Comparison of ENCODE assay signal across 8 cellular contexts in the genomic region with DNA sequence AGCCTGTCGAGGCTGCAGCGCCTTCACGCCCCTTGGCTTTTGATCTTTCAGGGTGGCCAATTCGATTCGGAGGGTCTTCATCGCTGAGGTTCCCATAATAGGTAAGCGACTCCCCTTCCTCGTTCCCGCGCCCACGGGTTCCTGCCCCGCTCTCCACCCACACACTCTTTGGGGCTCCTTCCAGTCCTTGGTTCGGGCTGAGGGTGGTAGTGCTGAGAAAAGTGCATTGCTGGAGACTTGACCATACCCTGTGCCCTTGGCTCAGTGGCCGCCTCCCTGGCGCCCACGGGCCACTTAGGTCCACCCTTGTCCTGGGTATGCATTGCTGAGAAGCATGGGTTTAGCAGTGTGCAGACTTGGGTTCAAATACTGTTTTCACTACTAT. TPM values are rescaled to one million over a fixed set of nuclear protein-coding genes. Genes with fewer than 3 reads are reported as not detected.
DNase-seq lines count a peak whose midpoint lies in the region; ATAC-seq and TF ChIP-seq lines count a peak whose summit lies in the region.

No MANE protein-coding gene starts in this region.

- H3K27me3 ChIP-seq in stomach: no peaks in the 10 kb centered on the region

- peak overlapping the region; percentile 69 for H3K4me3 ChIP-seq in AG04449 (ENCODE audit: low read depth, low read length)
- H3K4me3 ChIP-seq in HFF-Myc (replicated peaks; ENCODE audit: low read depth, low read length): peak overlapping the region; percentile 94
- peak overlapping the region; percentile 85 for H3K4me3 ChIP-seq in iPS-18c (ENCODE audit: insufficient read depth, low read depth, low read length)
- H3K4me3 ChIP-seq in stomach: peak overlapping the region; percentile 97 to 100 (median 98)

- intact Hi-C loops in stomach (cut with DNase I; ENCODE audit: low total_unique reads): no loop called here

- H3K27ac Mint-ChIP-seq in activated naive CD4-positive, alpha-beta T cell treated with anti-CD3 and anti-CD28 coated beads, Interleukin-2, amount 50 U/mL, for 72 hours: peak overlapping the region; percentile 73 to 90

- CTCF ChIA-PET in AG04449 (lab: Yijun Ruan, JAX): interaction anchor here (0.6 to 10.8 kb wide), 26 partner anchors 13 to 272 kb away, joined by 3 to 161 read pairs (median 6); partner anchors contain the start of genes CIAPIN1, COQ9 and DOK4

- H3K9me3 ChIP-seq in iPS-18c (ENCODE audit: control insufficient read depth, insufficient read depth, low read length): no peaks in the 10 kb centered on the region
- no peaks in the 10 kb centered on the region for H3K9me3 ChIP-seq in stomach

- TF ChIP-seq CTCF in AG04449 (IDR thresholded peaks at IDR 0.05; ENCODE audit: insufficient read depth, low read length, missing control alignments) (no peak), HFF-Myc (IDR thresholded peaks at IDR 0.05; ENCODE audit: low read depth, low read length, missing control alignments) (no peak), stomach (IDR thresholded peaks at IDR 0.05) (no peak)

- no peak for TF ChIP-seq POLR2A in stomach (IDR thresholded peaks at IDR 0.05)

- POLR2A ChIA-PET in AG04449 (lab: Yijun Ruan, JAX): interaction anchor here (1.0 to 1.6 kb wide), 6 partner anchors 8 to 57 kb away, joined by 3 to 13 read pairs (median 4); partner anchors contain the start of genes CIAPIN1 and COQ9

- no peak for TF ChIP-seq EP300 in stomach (IDR thresholded peaks at IDR 0.05)

- no peaks in the 10 kb centered on the region for H3K9me3 Mint-ChIP-seq in activated naive CD4-positive, alpha-beta T cell treated with anti-CD3 and anti-CD28 coated beads, Interleukin-2, amount 50 U/mL, for 72 hours

- peak; percentile 14 to 43 for ATAC-seq in activated naive CD4-positive, alpha-beta T cell treated with anti-CD3 and anti-CD28 coated beads, Interleukin-2, amount 50 U/mL, for 72 hours
- no peak for ATAC-seq in HG03521 (IDR thresholded peaks at IDR 0.05; ENCODE audit: unreplicated experiment)

- peak overlapping the region; percentile 88 to 93 (median 91) for H3K27ac ChIP-seq in stomach

- H3K36me3 ChIP-seq in stomach: peaks cover 41 to 81% (median 79%) of the 10 kb centered on the region in 4 donors

- DNase-seq in AG04449 (ENCODE audit: low read depth, low spot score) (no peak), HFF-Myc (ENCODE audit: extremely low read depth, low read depth) (no peak), stomach (no peak), activated gamma-delta T cell (lab: John Stamatoyannopoulos, UW) (no peak), COR-L47 (lab: John Stamatoyannopoulos, UW) (no peak)
- DNase-seq in activated naive CD4-positive, alpha-beta T cell treated with anti-CD3 and anti-CD28 coated beads, Interleukin-2, amount 50 U/mL, for 72 hours (ENCODE audit: low spot score in 2 of 2): no peak

- WGBS in stomach, 5 donors: 0 to 2% (median 1%) methylated on average over 7 to 16 of the region's 16 CpGs

- H3K4me1 ChIP-seq in stomach: peaks cover 13 to 31% (median 30%) of the 10 kb centered on the region in 4 donors

- H3K36me3 Mint-ChIP-seq in activated naive CD4-positive, alpha-beta T cell treated with anti-CD3 and anti-CD28 coated beads, Interleukin-2, amount 50 U/mL, for 72 hours: peaks cover 11 to 20% of the 10 kb centered on the region in 2 donors

RNA-seq across cellular contexts. Expression of gene POLR2C, which starts 0.5 kb away (rescaled TPM):
- 10 to 100 TPM; 64.3 to 65.3 TPM for total RNA-seq in activated naive CD4-positive, alpha-beta T cell treated with anti-CD3 and anti-CD28 coated beads, Interleukin-2, amount 50 U/mL, for 72 hours
- 100 to 1,000 TPM in 2 of 5 donors, 10 to 100 TPM in 3; 60.0 to 162 (median 84.4) TPM for total RNA-seq in stomach
- 10 to 100 TPM; 31.8 to 56.1 (median 48.9) TPM for polyA plus RNA-seq in stomach

RNA-seq across cellular contexts. Expression of gene COQ9, which starts 15.7 kb away (rescaled TPM):
- total RNA-seq in activated naive CD4-positive, alpha-beta T cell treated with anti-CD3 and anti-CD28 coated beads, Interleukin-2, amount 50 U/mL, for 72 hours: 10 to 100 TPM; 14.8 to 44.3 TPM
- 100 to 1,000 TPM in 1 of 5 donors, 10 to 100 TPM in 4; 40.6 to 108 (median 58.9) TPM for total RNA-seq in stomach
- polyA plus RNA-seq in stomach: 10 to 100 TPM; 56.4 to 79.3 (median 74.5) TPM

RNA-seq across cellular contexts. Expression of gene CIAPIN1, which starts 15.8 kb away (rescaled TPM):
- 10 to 100 TPM; 35.2 to 38.0 TPM for total RNA-seq in activated naive CD4-positive, alpha-beta T cell treated with anti-CD3 and anti-CD28 coated beads, Interleukin-2, amount 50 U/mL, for 72 hours
- 100 to 1,000 TPM in 1 of 5 donors, 10 to 100 TPM in 4; 14.0 to 146 (median 37.7) TPM for total RNA-seq in stomach
- polyA plus RNA-seq in stomach: 10 to 100 TPM; 18.6 to 35.9 (median 29.6) TPM

RNA-seq across cellular contexts. Expression of gene DOK4, which starts 23.3 kb away (rescaled TPM):
- total RNA-seq in activated naive CD4-positive, alpha-beta T cell treated with anti-CD3 and anti-CD28 coated beads, Interleukin-2, amount 50 U/mL, for 72 hours: 1 to 10 TPM; 7.1 to 7.7 TPM
- 10 to 100 TPM; 11.2 to 51.0 (median 23.9) TPM for total RNA-seq in stomach
- polyA plus RNA-seq in stomach: 10 to 100 TPM; 21.5 to 55.9 (median 44.6) TPM

RNA-seq across cellular contexts. Expression of gene CCL17, which starts 58.4 kb away (rescaled TPM):
- total RNA-seq in activated naive CD4-positive, alpha-beta T cell treated with anti-CD3 and anti-CD28 coated beads, Interleukin-2, amount 50 U/mL, for 72 hours: not detected
- total RNA-seq in stomach: not detected
- 1 to 10 TPM in 1 of 3 donors, not detected in 2; 3.9 TPM for polyA plus RNA-seq in stomach
